2 cellular contexts compared by ENCODE assay signal in the genomic region with DNA sequence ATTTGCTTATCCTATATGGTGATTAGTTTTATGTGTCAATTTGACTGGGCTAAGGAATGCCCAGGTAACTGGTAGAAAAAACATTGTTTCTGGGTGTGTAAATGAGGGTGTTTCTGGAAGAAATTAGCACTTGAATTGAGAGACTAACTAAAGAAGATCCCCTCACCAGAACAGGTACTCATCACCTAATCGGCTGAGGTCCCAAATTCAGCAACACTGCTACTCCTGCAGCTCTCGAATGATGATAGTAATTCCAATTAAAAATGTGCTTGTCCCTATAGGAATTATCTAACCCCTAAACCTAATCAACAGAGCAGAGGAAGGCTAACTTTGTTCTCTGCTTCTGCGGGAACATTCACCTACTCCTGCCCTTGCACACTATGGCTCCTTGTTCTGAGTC.
TF ChIP-seq lines count a peak whose summit lies in the region.

No MANE protein-coding gene starts in this region.

TF ChIP-seq in GM23338, 12 proteins besides CTCF, POLR2A, EP300 and RAD21:
- TF ChIP-seq EZH2phosphoT487 (IDR thresholded peaks at IDR 0.05; ENCODE audit: unreplicated experiment) (no peak), ZNF462 (CRISPR knock-in tag; IDR thresholded peaks at IDR 0.05) (peak; percentile 69), ETS1 (IDR thresholded peaks at IDR 0.05) (no peak), CREB1 (CRISPR knock-in tag; IDR thresholded peaks at IDR 0.05; ENCODE audit: low read depth) (no peak), ZNF331 (CRISPR knock-in tag; IDR thresholded peaks at IDR 0.05; ENCODE audit: low read depth) (no peak), REST (IDR thresholded peaks at IDR 0.05; ENCODE audit: unreplicated experiment) (no peak), ZNF114 (CRISPR knock-in tag; IDR thresholded peaks at IDR 0.05) (0 out of 2 replicates have a peak, but pooled peaks have one; percentile 61), JUNB (IDR thresholded peaks at IDR 0.05; ENCODE audit: unreplicated experiment) (no peak), NANOG (IDR thresholded peaks at IDR 0.05; ENCODE audit: borderline replicate concordance) (no peak), STAT1 (IDR thresholded peaks at IDR 0.05; ENCODE audit: unreplicated experiment) (no peak)

TF ChIP-seq in H1, 55 proteins besides CTCF, POLR2A, EP300 and RAD21:
- TF ChIP-seq ASH2L (IDR thresholded peaks at IDR 0.05; ENCODE audit: low read length) (no peak), EZH2 (IDR thresholded peaks at IDR 0.05; ENCODE audit: low read depth, low read length, severe bottlenecking) (no peak), KDM5A (IDR thresholded peaks at IDR 0.05; ENCODE audit: low read length) (no peak)
